36 cellular contexts compared by ENCODE assay signal in the genomic region with DNA sequence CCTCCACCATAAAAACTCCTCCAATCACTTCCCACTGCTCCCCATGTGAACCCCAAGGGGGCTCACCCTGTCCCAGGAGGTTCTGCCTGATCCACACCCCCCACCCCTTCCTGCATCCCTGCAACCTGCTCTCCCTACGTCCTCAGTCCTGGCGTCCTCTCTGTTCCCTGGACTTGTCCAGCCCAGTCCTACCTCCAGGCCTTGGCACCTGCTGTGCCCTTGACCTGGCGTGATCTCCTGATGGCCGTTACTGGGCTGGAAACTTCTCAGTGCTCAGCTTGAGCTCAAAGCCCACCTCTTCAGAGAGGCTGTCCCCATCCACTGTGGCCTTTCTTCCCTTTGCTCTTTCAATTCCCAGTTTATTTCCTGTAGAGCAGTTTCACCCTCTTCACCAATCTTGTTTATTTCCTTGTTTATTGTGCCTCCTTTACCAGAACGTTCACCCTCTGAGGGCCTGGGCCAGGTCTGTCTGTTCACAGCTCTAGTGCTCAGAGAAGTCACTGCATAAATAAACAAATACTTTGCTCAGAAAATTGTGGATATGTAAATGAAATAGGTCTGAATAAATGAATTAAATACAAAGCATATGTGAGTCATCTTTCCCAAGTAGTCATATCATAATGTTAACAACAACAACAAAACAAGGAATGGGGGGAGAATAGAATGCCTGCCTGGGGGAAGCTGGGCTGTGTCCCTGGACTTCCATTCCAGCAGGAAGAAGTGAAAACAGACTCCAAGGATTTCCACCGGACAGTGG.
"Had no signal": no experiment of that assay in that cellular context is flagged by ENCODE, and none has a peak within 500 bp of the region (broad histone marks: within the 10 kb centered on the region; RNA-seq: fewer than 3 reads in every experiment).

No MANE protein-coding gene starts in this region.

- DNase-seq: activated CD4-positive, alpha-beta memory T cell treated with anti-CD3 and anti-CD28 coated beads, Interleukin-2, amount 10 ng/mL, durations not matched to agents 7 days and 5 days; activated CD4-positive, alpha-beta T cell treated with anti-CD3 and anti-CD28 coated beads for 1 hour; activated CD4-positive, alpha-beta T cell treated with anti-CD3 and anti-CD28 coated beads, Interleukin-2, amount 10 ng/mL, durations not matched to agents 7 days and 5 days; activated CD8-positive, alpha-beta memory T cell treated with anti-CD3 and anti-CD28 coated beads, Interleukin-2, amount 50 U/mL, for 48 hours; activated gamma-delta T cell treated with Interleukin-2 at 50 U/mL for 16 hours; activated T-cell treated with anti-CD3 and anti-CD28 coated beads, Interleukin-2, amount 50 U/mL, for 4 hours; aorta; cerebellar nuclear complex; colonic mucosa; dorsolateral prefrontal cortex; effector memory CD4-positive, alpha-beta T cell; erythroblast; islet precursor cell; left ventricle myocardium inferior; occipital lobe; right lobe of liver; stimulated activated CD4-positive, alpha-beta T cell treated with anti-CD3 and anti-CD28 coated beads, Interleukin-12 subunit alpha, Interleukin-12 subunit beta, amount 100 ng/mL, for 4 hours; stimulated activated CD4-positive, alpha-beta T cell treated with anti-CD3 and anti-CD28 coated beads, Interleukin-4, amount 100 ng/mL, for 1 hour; substantia nigra; T-helper 17 cell; T1000; uterus had no signal

- H3K4me2 ChIP-seq: hepatocyte, neural progenitor cell had no signal

- H3K9ac ChIP-seq: neural progenitor cell, parathyroid adenoma had no signal

- H3K4me3 Mint-ChIP-seq: activated CD4-positive, alpha-beta memory T cell treated with anti-CD3 and anti-CD28 coated beads, Interleukin-2, amount 10 ng/mL, durations not matched to agents 7 days and 5 days; activated CD4-positive, alpha-beta T cell treated with anti-CD3 and anti-CD28 coated beads, Interleukin-2, amount 10 ng/mL, durations not matched to agents 7 days and 5 days; activated naive CD4-positive, alpha-beta T cell treated with anti-CD3 and anti-CD28 coated beads, Interleukin-2, amount 50 U/mL, for 24 hours; activated T-cell treated with anti-CD3 and anti-CD28 coated beads, Interleukin-2, amount 50 U/mL, for 4 hours; activated T-helper 17 cell treated with anti-CD3 and anti-CD28 coated beads, Interleukin-2, amount 50 U/mL, for 72 hours; brain; stimulated activated naive CD8-positive, alpha-beta T cell treated with anti-CD3 and anti-CD28 coated beads, Interleukin-15, Interleukin-2, amounts not matched to agents 100 ng/mL and 50 ng/mL, for 24 hours; T-helper 17 cell; type B pancreatic cell; WTC11 had no signal

- H3K27me3 ChIP-seq: adrenal gland, cardiac muscle cell, colonic mucosa, gastroesophageal sphincter, hepatocyte, neural progenitor cell, right lobe of liver, uterus had no signal

- H3K36me3 ChIP-seq: adrenal gland, cardiac muscle cell, colonic mucosa, gastroesophageal sphincter, left ventricle myocardium inferior, neural progenitor cell, right lobe of liver, uterus had no signal

- H3K4me1 ChIP-seq: colonic mucosa, right lobe of liver, uterus had no signal

- H3K4me3 ChIP-seq: adrenal gland, cardiac muscle cell, colonic mucosa, dorsolateral prefrontal cortex, gastroesophageal sphincter, hepatocyte, left ventricle myocardium inferior, lung, neural progenitor cell, right lobe of liver, skin epidermis, uterus had no signal

- H3K9me3 Mint-ChIP-seq: activated CD4-positive, alpha-beta memory T cell treated with anti-CD3 and anti-CD28 coated beads, Interleukin-2, amount 10 ng/mL, durations not matched to agents 7 days and 5 days; activated CD4-positive, alpha-beta T cell treated with anti-CD3 and anti-CD28 coated beads, Interleukin-2, amount 10 ng/mL, durations not matched to agents 7 days and 5 days; activated naive CD4-positive, alpha-beta T cell treated with anti-CD3 and anti-CD28 coated beads, Interleukin-2, amount 50 U/mL, for 24 hours; activated T-cell treated with anti-CD3 and anti-CD28 coated beads, Interleukin-2, amount 50 U/mL, for 4 hours; activated T-helper 17 cell treated with anti-CD3 and anti-CD28 coated beads, Interleukin-2, amount 50 U/mL, for 72 hours; neural progenitor cell; stimulated activated naive CD8-positive, alpha-beta T cell treated with anti-CD3 and anti-CD28 coated beads, Interleukin-15, Interleukin-2, amounts not matched to agents 100 ng/mL and 50 ng/mL, for 24 hours; type B pancreatic cell; WTC11 had no signal

- H3K27ac ChIP-seq: cardiac muscle cell, colonic mucosa, dorsolateral prefrontal cortex, gastroesophageal sphincter, hepatocyte, left ventricle myocardium inferior, neural progenitor cell, parathyroid adenoma, right lobe of liver, skin epidermis, uterus had no signal

- H3K27me3 Mint-ChIP-seq: activated CD4-positive, alpha-beta memory T cell treated with anti-CD3 and anti-CD28 coated beads, Interleukin-2, amount 10 ng/mL, durations not matched to agents 7 days and 5 days; activated CD4-positive, alpha-beta T cell treated with anti-CD3 and anti-CD28 coated beads, Interleukin-2, amount 10 ng/mL, durations not matched to agents 7 days and 5 days; activated naive CD4-positive, alpha-beta T cell treated with anti-CD3 and anti-CD28 coated beads, Interleukin-2, amount 50 U/mL, for 24 hours; stimulated activated naive CD8-positive, alpha-beta T cell treated with anti-CD3 and anti-CD28 coated beads, Interleukin-15, Interleukin-2, amounts not matched to agents 100 ng/mL and 50 ng/mL, for 24 hours had no signal

- ATAC-seq: activated T-cell treated with anti-CD3 and anti-CD28 coated beads, Interleukin-2, amount 50 U/mL, for 4 hours; activated T-helper 17 cell treated with anti-CD3 and anti-CD28 coated beads, Interleukin-2, amount 50 U/mL, for 72 hours; gastroesophageal sphincter; T-helper 17 cell; WTC11 had no signal

- H3K27ac Mint-ChIP-seq: activated CD4-positive, alpha-beta memory T cell treated with anti-CD3 and anti-CD28 coated beads, Interleukin-2, amount 10 ng/mL, durations not matched to agents 7 days and 5 days; activated CD4-positive, alpha-beta T cell treated with anti-CD3 and anti-CD28 coated beads, Interleukin-2, amount 10 ng/mL, durations not matched to agents 7 days and 5 days; activated naive CD4-positive, alpha-beta T cell treated with anti-CD3 and anti-CD28 coated beads, Interleukin-2, amount 50 U/mL, for 24 hours; activated T-helper 17 cell treated with anti-CD3 and anti-CD28 coated beads, Interleukin-2, amount 50 U/mL, for 72 hours; neural progenitor cell; stimulated activated naive CD8-positive, alpha-beta T cell treated with anti-CD3 and anti-CD28 coated beads, Interleukin-15, Interleukin-2, amounts not matched to agents 100 ng/mL and 50 ng/mL, for 24 hours; T-helper 17 cell; type B pancreatic cell; WTC11 had no signal

- H3K4me1 Mint-ChIP-seq: activated CD4-positive, alpha-beta memory T cell treated with anti-CD3 and anti-CD28 coated beads, Interleukin-2, amount 10 ng/mL, durations not matched to agents 7 days and 5 days; activated CD4-positive, alpha-beta T cell treated with anti-CD3 and anti-CD28 coated beads, Interleukin-2, amount 10 ng/mL, durations not matched to agents 7 days and 5 days; activated naive CD4-positive, alpha-beta T cell treated with anti-CD3 and anti-CD28 coated beads, Interleukin-2, amount 50 U/mL, for 24 hours; activated T-helper 17 cell treated with anti-CD3 and anti-CD28 coated beads, Interleukin-2, amount 50 U/mL, for 72 hours had no signal

- H3K9me3 ChIP-seq: adrenal gland, colonic mucosa, gastroesophageal sphincter, left ventricle myocardium inferior, right lobe of liver, uterus had no signal

- H3K36me3 Mint-ChIP-seq: activated naive CD4-positive, alpha-beta T cell treated with anti-CD3 and anti-CD28 coated beads, Interleukin-2, amount 50 U/mL, for 24 hours; brain; neural progenitor cell; type B pancreatic cell; WTC11 had no signal
